Comparison of ENCODE assay signal across 8 cellular contexts in genomic region chr7:49001610-49002033, GRCh38.
DNase-seq lines count a peak whose midpoint lies in the region; ATAC-seq and TF ChIP-seq lines count a peak whose summit lies in the region.

No MANE protein-coding gene starts in this region.

- no peaks in the 10 kb centered on the region for H3K27me3 ChIP-seq in osteoblast (ENCODE audit: insufficient read depth, low read length)

- no peak overlapping the region for H2AFZ ChIP-seq in osteoblast (ENCODE audit: low read length)

- TF ChIP-seq CTCF in choroid plexus epithelial cell (conservative IDR thresholded peaks at IDR 0.05; ENCODE audit: low read depth, low read length) (peak; percentile 34), osteoblast (IDR thresholded peaks at IDR 0.05; ENCODE audit: extremely low read depth, low read depth, low read length) (no peak)

- peaks cover 2% of the 10 kb centered on the region for H3K9me3 ChIP-seq in osteoblast (ENCODE audit: low read depth, low read length)

- H3K27ac ChIP-seq in osteoblast (ENCODE audit: low read depth, low read length): no peak overlapping the region

- no peaks in the 10 kb centered on the region for H3K4me1 ChIP-seq in osteoblast (ENCODE audit: insufficient read depth, low read length)

- ATAC-seq in GM19397 (IDR thresholded peaks at IDR 0.05; ENCODE audit: unreplicated experiment) (peak; percentile 100), HG03135 (IDR thresholded peaks at IDR 0.05; ENCODE audit: unreplicated experiment) (peak; percentile 96)

- H3K4me2 ChIP-seq in osteoblast (ENCODE audit: insufficient read depth, low read length): no peak overlapping the region

- no peaks in the 10 kb centered on the region for H3K79me2 ChIP-seq in osteoblast (ENCODE audit: insufficient read depth, low read length)

- H3K36me3 ChIP-seq in osteoblast (ENCODE audit: insufficient read depth, low read length): no peaks in the 10 kb centered on the region

- H4K20me1 ChIP-seq in osteoblast (ENCODE audit: insufficient read depth, low read length): no peaks in the 10 kb centered on the region

- H3K4me3 ChIP-seq in choroid plexus epithelial cell (ENCODE audit: low read depth, low read length): no peak overlapping the region
- no peak overlapping the region for H3K4me3 ChIP-seq in osteoblast (ENCODE audit: insufficient read depth, low read length)

- DNase-seq in DMS 273 (lab: John Stamatoyannopoulos, UW; ENCODE audit: unreplicated experiment) (peak; percentile 81), DMS 273 treated with DMSO at 0.1 percent for 48 hours (lab: John Stamatoyannopoulos, UW) (no peak), NOMO-1 (lab: John Stamatoyannopoulos, UW; ENCODE audit: unreplicated experiment in 2 of 2) (peak; percentile 49 to 60), choroid plexus epithelial cell (ENCODE audit: low read depth) (peak; percentile 1), osteoblast (ENCODE audit: insufficient read length, low spot score, missing footprints) (peak; percentile 30)
- DNase-seq in stimulated activated naive CD4-positive, alpha-beta T cell treated with Interleukin-2 at 50 U/mL for 16 hours (lab: John Stamatoyannopoulos, UW): no peak

Comparison
In these comparisons a context has a peak if more than half of its experiments do, and no peak if none do; other contexts are left out.
1. DNase-seq: peak in DMS 273 (single experiment), NOMO-1 (2 of 2), choroid plexus epithelial cell (single experiment) and osteoblast (single experiment); none in DMS 273 treated with DMSO at 0.1 percent for 48 hours (single experiment) and stimulated activated naive CD4-positive, alpha-beta T cell treated with Interleukin-2 at 50 U/mL for 16 hours (single experiment).